25 cellular contexts compared by ENCODE assay signal in the genomic region with DNA sequence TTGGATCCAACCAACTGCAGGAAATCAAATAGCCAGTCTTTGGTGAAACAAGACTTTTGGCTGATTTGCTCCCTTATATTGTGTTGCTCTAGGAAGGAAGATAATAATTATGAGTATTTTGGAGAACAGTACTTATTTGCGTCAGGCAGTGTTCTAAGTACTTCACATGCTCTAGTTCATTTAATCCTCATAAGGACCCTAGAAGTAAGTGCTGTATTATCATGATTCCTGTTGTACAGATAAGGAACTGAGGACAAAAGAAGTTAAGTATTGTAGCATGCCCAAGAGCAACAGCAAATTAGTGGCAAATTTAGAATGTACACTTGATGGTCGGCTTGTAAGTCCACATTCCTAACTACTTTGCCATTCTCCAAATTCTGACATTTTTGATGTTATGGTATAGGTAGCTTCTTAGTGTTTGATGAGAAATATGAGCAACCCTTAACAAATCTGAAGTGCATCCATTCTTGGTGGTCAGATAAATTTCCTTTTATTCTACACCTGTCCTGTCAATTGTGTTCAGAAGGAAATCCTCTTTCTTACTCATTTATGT.
"Had no signal": no experiment of that assay in that cellular context is flagged by ENCODE, and none has a peak within 500 bp of the region (broad histone marks: within the 10 kb centered on the region; RNA-seq: fewer than 3 reads in every experiment).

No MANE protein-coding gene starts in this region.

- H3K9me3 ChIP-seq: ascending aorta, SJCRH30 had no signal

- H3K4me3 ChIP-seq: ascending aorta, cardiac muscle cell, PC-9, SJCRH30, SK-N-MC had no signal

- H3K27me3 ChIP-seq: ascending aorta, cardiac muscle cell, SJCRH30 had no signal

- H3K36me3 ChIP-seq: ascending aorta, cardiac muscle cell, SJCRH30 had no signal

- DNase-seq: activated CD4-positive, alpha-beta T cell treated with anti-CD3 and anti-CD28 coated beads, Interleukin-2, amount 10 ng/mL, durations not matched to agents 24 days and 14 days; activated CD4-positive, alpha-beta T cell treated with anti-CD3 and anti-CD28 coated beads, Interleukin-2, amount 50 U/mL, for 4 hours; activated CD8-positive, alpha-beta T cell treated with anti-CD3 and anti-CD28 coated beads for 36 hours; activated gamma-delta T cell; activated naive CD4-positive, alpha-beta T cell treated with Interleukin-2 at 50 U/mL for 16 hours; activated naive CD8-positive, alpha-beta T cell treated with anti-CD3 and anti-CD28 coated beads, Interleukin-2, amount 10 ng/mL, durations not matched to agents 7 days and 5 days; activated T-cell treated with anti-CD3 and anti-CD28 coated beads, Interleukin-2, amount 50 U/mL, for 24 hours; amygdala; MM.1S; MV-4-11; NCI-H1092; NCI-H1417; NCI-H1694; NCI-H1930; NCI-H2107; NCI-H226; NCI-H446 treated with DMSO at 0.1 percent for 48 hours; NK-92 treated with Interleukin-12 subunit alpha and Interleukin-12 subunit beta, amount 100 ng/mL, for 24 hours; SHP77; SJCRH30 had no signal

- H3K27ac ChIP-seq: ascending aorta, cardiac muscle cell, KMS-11, PC-9, SJCRH30, SK-N-MC had no signal

- H3K4me1 ChIP-seq: ascending aorta had no signal
